1 cellular context compared by ENCODE assay signal in the genomic region with DNA sequence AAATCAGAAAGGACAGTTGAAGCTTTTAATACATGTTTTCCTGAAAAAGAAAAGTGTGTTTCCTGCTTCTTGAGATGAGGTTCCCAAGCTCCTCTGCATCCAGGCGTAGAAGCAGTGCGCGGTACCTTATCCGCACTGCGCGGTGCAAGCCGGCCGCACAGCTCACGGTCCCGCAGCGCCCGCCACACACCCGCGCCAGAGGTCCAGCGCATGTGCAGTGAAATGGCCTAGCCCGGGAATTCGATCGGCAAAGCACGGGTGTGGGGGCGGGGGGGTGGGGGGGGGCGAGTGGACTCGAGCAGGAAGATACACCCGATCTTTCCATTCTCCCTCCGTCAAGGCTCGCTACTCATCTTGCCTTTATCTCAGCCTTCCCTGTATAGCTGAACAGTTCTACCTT.
TF ChIP-seq lines count a peak whose summit lies in the region.

No MANE protein-coding gene starts in this region.

TF ChIP-seq in endothelial cell of umbilical vein, 7 proteins besides CTCF, POLR2A, EP300 and RAD21:
- TF ChIP-seq EZH2 (IDR thresholded peaks at IDR 0.05; ENCODE audit: borderline replicate concordance, low read depth, low read length, severe bottlenecking) (no peak), FOS (IDR thresholded peaks at IDR 0.05; ENCODE audit: borderline replicate concordance, insufficient read depth, low read length) (no peak), MYC (IDR thresholded peaks at IDR 0.05; ENCODE audit: low read depth, low read length) (no peak), JUN (IDR thresholded peaks at IDR 0.05; ENCODE audit: borderline replicate concordance, insufficient read depth, insufficient read length, low read depth) (no peak), GATA2 (IDR thresholded peaks at IDR 0.05; ENCODE audit: insufficient read depth, insufficient read length, low read depth, low read length) (no peak), POLR2AphosphoS5 (IDR thresholded peaks at IDR 0.05; ENCODE audit: insufficient read depth, low read depth, low read length) (no peak)
- TF ChIP-seq, protein P1, sequence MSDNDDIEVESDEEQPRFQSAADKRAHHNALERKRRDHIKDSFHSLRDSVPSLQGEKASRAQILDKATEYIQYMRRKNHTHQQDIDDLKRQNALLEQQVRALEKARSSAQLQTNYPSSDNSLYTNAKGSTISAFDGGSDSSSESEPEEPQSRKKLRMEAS (IDR thresholded peaks at IDR 0.05; ENCODE audit: insufficient read depth, insufficient read length), result no peak
